Comparison of ENCODE assay signal across 8 cellular contexts in the genomic region with DNA sequence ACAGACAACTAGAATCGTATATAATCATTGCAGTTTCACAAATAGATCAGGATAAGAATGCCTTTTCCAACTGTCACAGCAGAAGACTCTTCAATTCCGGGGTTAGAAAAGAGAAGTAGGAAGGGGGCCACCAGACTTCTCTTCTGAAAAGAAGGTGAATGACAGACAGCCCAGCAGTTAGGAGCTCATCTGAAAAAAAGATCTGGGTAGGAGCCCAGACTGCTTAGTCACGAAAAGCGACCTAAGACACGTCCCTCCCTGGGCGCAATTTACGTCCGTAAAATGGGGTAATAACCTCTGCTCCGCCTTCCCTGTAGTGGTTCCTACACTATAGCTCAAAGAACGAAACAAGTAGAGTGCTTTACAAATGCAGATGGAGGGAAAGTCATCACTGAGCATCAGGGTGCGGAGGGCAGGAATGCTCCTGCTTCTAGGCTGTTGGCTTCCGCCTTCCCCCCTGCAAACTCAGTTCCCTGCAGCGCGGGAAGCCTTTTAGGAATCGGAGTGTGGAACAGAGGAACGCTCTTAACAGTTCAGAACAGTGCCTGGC. TPM values are rescaled to one million over a fixed set of nuclear protein-coding genes. Genes with fewer than 3 reads are reported as not detected.
A peak's percentile ranks its signal among the peaks of the same experiment; 100 is the strongest.
DNase-seq lines count a peak whose midpoint lies in the region; ATAC-seq, FAIRE-seq and TF ChIP-seq lines count a peak whose summit lies in the region.

No MANE protein-coding gene starts in this region.

- H3K4me3 ChIP-seq in CD4-positive, CD25-positive, alpha-beta regulatory T cell (ENCODE audit: low read depth, low read length) = peak overlapping the region; percentile 97
- H3K4me3 ChIP-seq in foreskin fibroblast (ENCODE audit: low read depth in 1 of 2, low read length in 2 of 2) = peak overlapping the region; percentile 81 to 99

- H3K4me1 Mint-ChIP-seq in CD4-positive, CD25-positive, alpha-beta regulatory T cell = peaks cover 14 to 42% (median 32%) of the 10 kb centered on the region in 4 donors
- H3K4me1 Mint-ChIP-seq in activated T-cell treated with anti-CD3 and anti-CD28 coated beads, Interleukin-2, amount 50 U/mL, for 4 hours (ENCODE audit: low read depth) = peaks cover 26% of the 10 kb centered on the region
- peaks cover 27% of the 10 kb centered on the region for H3K4me1 Mint-ChIP-seq in progenitor cell of endocrine pancreas (ENCODE audit: low read depth)

- FAIRE-seq in GM19239 (lab: Jason Lieb, UNC) = peak; percentile 75

- H3K36me3 ChIP-seq in CD4-positive, CD25-positive, alpha-beta regulatory T cell (ENCODE audit: control insufficient read depth, insufficient read depth, low read length) = peaks cover 21% of the 10 kb centered on the region

- peaks cover 13% of the 10 kb centered on the region for H3K36me3 Mint-ChIP-seq in CD4-positive, CD25-positive, alpha-beta regulatory T cell
- peaks cover 36% of the 10 kb centered on the region for H3K36me3 Mint-ChIP-seq in activated T-cell treated with anti-CD3 and anti-CD28 coated beads, Interleukin-2, amount 50 U/mL, for 4 hours (ENCODE audit: insufficient read depth)
- H3K36me3 Mint-ChIP-seq in progenitor cell of endocrine pancreas (ENCODE audit: insufficient read depth) = peaks cover 13% of the 10 kb centered on the region

- H3K27ac ChIP-seq in CD4-positive, CD25-positive, alpha-beta regulatory T cell (ENCODE audit: insufficient read depth, low read length, poor library complexity, severe bottlenecking) = peak overlapping the region; percentile 97

- H3K4me3 Mint-ChIP-seq in CD4-positive, CD25-positive, alpha-beta regulatory T cell = peak overlapping the region; percentile 96 to 100 (median 99)
- H3K4me3 Mint-ChIP-seq in activated T-cell treated with anti-CD3 and anti-CD28 coated beads, Interleukin-2, amount 50 U/mL, for 4 hours = peak overlapping the region; percentile 99
- peak overlapping the region; percentile 100 for H3K4me3 Mint-ChIP-seq in progenitor cell of endocrine pancreas (ENCODE audit: low read depth)

- TF ChIP-seq CTCF in foreskin fibroblast (IDR thresholded peaks at IDR 0.05; ENCODE audit: low read depth, low read length) = no peak
- TF ChIP-seq CTCF in progenitor cell of endocrine pancreas (IDR thresholded peaks at IDR 0.05; ENCODE audit: unreplicated experiment) = no peak

- peak overlapping the region; percentile 93 to 100 (median 99) for H3K27ac Mint-ChIP-seq in CD4-positive, CD25-positive, alpha-beta regulatory T cell
- peak overlapping the region; percentile 99 for H3K27ac Mint-ChIP-seq in progenitor cell of endocrine pancreas

- peak; percentile 38 to 87 (median 63) for DNase-seq in CD4-positive, CD25-positive, alpha-beta regulatory T cell
- DNase-seq in GM19239 (ENCODE audit: insufficient read length, low spot score) = peak; percentile 22
- DNase-seq in NOMO-1 treated with dmso at 0.1 percent for 144 hours (lab: John Stamatoyannopoulos, UW; ENCODE audit: unreplicated experiment) = peak; percentile 82
- DNase-seq in activated T-cell treated with anti-CD3 and anti-CD28 coated beads, Interleukin-2, amount 50 U/mL, for 4 hours = peak; percentile 14
- peak; percentile 77 to 88 for DNase-seq in foreskin fibroblast
- no peak for DNase-seq in progenitor cell of endocrine pancreas (ENCODE audit: low spot score, unreplicated experiment)
- DNase-seq in NCI-H1092 treated with DMSO at 0.1 percent for 48 hours (lab: John Stamatoyannopoulos, UW) = no peak

- H3K4me1 ChIP-seq in CD4-positive, CD25-positive, alpha-beta regulatory T cell (ENCODE audit: control insufficient read depth, insufficient read depth, low read length, poor library complexity, severe bottlenecking) = peaks cover 21% of the 10 kb centered on the region

- ATAC-seq in CD4-positive, CD25-positive, alpha-beta regulatory T cell (ENCODE audit: low read depth in 2 of 2) = peak; percentile 44 to 54
- ATAC-seq in HG03342 (IDR thresholded peaks at IDR 0.05; ENCODE audit: unreplicated experiment) = peak; percentile 38
- peak; percentile 68 to 74 for ATAC-seq in activated T-cell treated with anti-CD3 and anti-CD28 coated beads, Interleukin-2, amount 50 U/mL, for 4 hours

- no peaks in the 10 kb centered on the region for H3K27me3 Mint-ChIP-seq in CD4-positive, CD25-positive, alpha-beta regulatory T cell
- no peaks in the 10 kb centered on the region for H3K27me3 Mint-ChIP-seq in activated T-cell treated with anti-CD3 and anti-CD28 coated beads, Interleukin-2, amount 50 U/mL, for 4 hours (ENCODE audit: low read depth)
- no peaks in the 10 kb centered on the region for H3K27me3 Mint-ChIP-seq in progenitor cell of endocrine pancreas

- no peaks in the 10 kb centered on the region for H3K27me3 ChIP-seq in CD4-positive, CD25-positive, alpha-beta regulatory T cell (ENCODE audit: control insufficient read depth, insufficient read depth, low read length)

- no peaks in the 10 kb centered on the region for H3K9me3 ChIP-seq in CD4-positive, CD25-positive, alpha-beta regulatory T cell (ENCODE audit: control insufficient read depth in 2 of 2, low read length in 2 of 2)

- H3K9me3 Mint-ChIP-seq in CD4-positive, CD25-positive, alpha-beta regulatory T cell = no peaks in the 10 kb centered on the region
- H3K9me3 Mint-ChIP-seq in activated T-cell treated with anti-CD3 and anti-CD28 coated beads, Interleukin-2, amount 50 U/mL, for 4 hours = no peaks in the 10 kb centered on the region
- H3K9me3 Mint-ChIP-seq in progenitor cell of endocrine pancreas (ENCODE audit: low read depth) = no peaks in the 10 kb centered on the region

RNA-seq across cellular contexts. Expression of a gene that starts 0.6 kb away (rescaled TPM):
- 3.0 TPM for total RNA-seq in CD4-positive, CD25-positive, alpha-beta regulatory T cell
- polyA plus RNA-seq in CD4-positive, CD25-positive, alpha-beta regulatory T cell = 1 to 10 TPM in 3 of 4 donors, under 1 TPM in 1; 0.32 to 2.4 (median 1.5) TPM
- total RNA-seq in activated T-cell treated with anti-CD3 and anti-CD28 coated beads, Interleukin-2, amount 50 U/mL, for 4 hours = 10 to 100 TPM; 34.8 to 46.2 (median 37.3) TPM
- total RNA-seq in progenitor cell of endocrine pancreas = 10.5 and 11.0 TPM in 2 replicates

RNA-seq across cellular contexts. Expression of a gene that starts 0.8 kb away (rescaled TPM):
- total RNA-seq in CD4-positive, CD25-positive, alpha-beta regulatory T cell = 64.4 TPM
- 10 to 100 TPM; 38.9 to 43.6 (median 41.1) TPM for polyA plus RNA-seq in CD4-positive, CD25-positive, alpha-beta regulatory T cell
- 100 to 1,000 TPM in 2 of 3 donors, 10 to 100 TPM in 1; 94.0 to 113 (median 101) TPM for total RNA-seq in activated T-cell treated with anti-CD3 and anti-CD28 coated beads, Interleukin-2, amount 50 U/mL, for 4 hours
- 62.7 and 62.9 TPM in 2 replicates for total RNA-seq in progenitor cell of endocrine pancreas

RNA-seq across cellular contexts. Expression of a gene that starts 37.6 kb away (rescaled TPM):
- total RNA-seq in CD4-positive, CD25-positive, alpha-beta regulatory T cell = 51.4 TPM
- polyA plus RNA-seq in CD4-positive, CD25-positive, alpha-beta regulatory T cell = 10 to 100 TPM in 1 of 4 donors, 1 to 10 TPM in 3; 4.1 to 11.7 (median 5.8) TPM
- total RNA-seq in activated T-cell treated with anti-CD3 and anti-CD28 coated beads, Interleukin-2, amount 50 U/mL, for 4 hours = 10 to 100 TPM; 35.0 to 40.0 (median 38.9) TPM
- 42.7 and 51.6 TPM in 2 replicates for total RNA-seq in progenitor cell of endocrine pancreas

Comparison
In these comparisons a context has a peak if more than half of its experiments do, and no peak if none do; other contexts are left out.
1. DNase-seq: peak in CD4-positive, CD25-positive, alpha-beta regulatory T cell (3 of 3), GM19239 (single experiment), NOMO-1 treated with dmso at 0.1 percent for 144 hours (single experiment), activated T-cell treated with anti-CD3 and anti-CD28 coated beads, Interleukin-2, amount 50 U/mL, for 4 hours (single experiment) and foreskin fibroblast (2 of 2); none in progenitor cell of endocrine pancreas (single experiment) and NCI-H1092 treated with DMSO at 0.1 percent for 48 hours (single experiment).
2. Peak in every context shown above with its lines, with median percentiles within 50 percentile points of each other: ATAC-seq and H3K4me3 Mint-ChIP-seq.